Comparison of ENCODE assay signal across 8 cellular contexts in the genomic region with DNA sequence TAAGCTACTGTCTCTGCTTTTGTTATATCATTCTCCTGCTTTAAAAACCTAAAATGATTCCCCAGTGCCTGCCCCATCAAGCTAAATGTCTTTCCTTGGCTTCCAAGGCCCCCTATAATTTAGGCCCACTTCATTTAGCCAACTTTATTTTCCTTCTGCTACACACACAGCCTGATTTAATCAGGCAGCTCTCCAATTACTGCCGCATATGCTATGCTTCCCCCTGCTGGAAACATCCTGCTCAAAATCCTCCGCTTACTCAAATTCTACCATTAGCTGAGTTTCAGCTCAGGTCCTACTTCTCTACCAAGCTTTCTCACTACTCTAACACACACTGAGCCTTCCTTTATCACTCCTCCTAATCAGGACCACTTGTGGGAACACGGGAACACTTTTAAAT. TPM values are rescaled to one million over a fixed set of nuclear protein-coding genes. Genes with fewer than 3 reads are reported as not detected.
DNase-seq lines count a peak whose midpoint lies in the region; ATAC-seq and TF ChIP-seq lines count a peak whose summit lies in the region.

No MANE protein-coding gene starts in this region.

- peak; percentile 36 for ATAC-seq in esophagus mucosa
- ATAC-seq in GM18505 (IDR thresholded peaks at IDR 0.05; ENCODE audit: unreplicated experiment) = no peak
- ATAC-seq in HG02763 (IDR thresholded peaks at IDR 0.05; ENCODE audit: unreplicated experiment) = no peak

- peak; percentile 9 for DNase-seq in NOMO-1 treated with dmso at 0.1 percent for 144 hours (lab: John Stamatoyannopoulos, UW; ENCODE audit: unreplicated experiment)
- peak; percentile 27 for DNase-seq in putamen (ENCODE audit: low spot score)
- DNase-seq in effector CD4-positive, alpha-beta T cell = no peak

- H3K27ac ChIP-seq in 22Rv1 = no peak overlapping the region

- no peak for TF ChIP-seq POLR2A in GM18505 (IDR thresholded peaks at IDR 0.05; ENCODE audit: borderline replicate concordance, extremely low read depth, insufficient read depth, insufficient read length)

- peak; percentile 55 for TF ChIP-seq CTCF in 22Rv1 (IDR thresholded peaks at IDR 0.05)
- TF ChIP-seq CTCF in GM12874 (IDR thresholded peaks at IDR 0.05; ENCODE audit: insufficient read depth, low read depth, low read length) = 0 out of 2 replicates have a peak, but pooled peaks have one; percentile 8

RNA-seq across cellular contexts. Expression of gene LAMP2, which starts 17.0 kb away (rescaled TPM):
- total RNA-seq in esophagus mucosa = 131 TPM
